8 cellular contexts compared by ENCODE assay signal in the genomic region with DNA sequence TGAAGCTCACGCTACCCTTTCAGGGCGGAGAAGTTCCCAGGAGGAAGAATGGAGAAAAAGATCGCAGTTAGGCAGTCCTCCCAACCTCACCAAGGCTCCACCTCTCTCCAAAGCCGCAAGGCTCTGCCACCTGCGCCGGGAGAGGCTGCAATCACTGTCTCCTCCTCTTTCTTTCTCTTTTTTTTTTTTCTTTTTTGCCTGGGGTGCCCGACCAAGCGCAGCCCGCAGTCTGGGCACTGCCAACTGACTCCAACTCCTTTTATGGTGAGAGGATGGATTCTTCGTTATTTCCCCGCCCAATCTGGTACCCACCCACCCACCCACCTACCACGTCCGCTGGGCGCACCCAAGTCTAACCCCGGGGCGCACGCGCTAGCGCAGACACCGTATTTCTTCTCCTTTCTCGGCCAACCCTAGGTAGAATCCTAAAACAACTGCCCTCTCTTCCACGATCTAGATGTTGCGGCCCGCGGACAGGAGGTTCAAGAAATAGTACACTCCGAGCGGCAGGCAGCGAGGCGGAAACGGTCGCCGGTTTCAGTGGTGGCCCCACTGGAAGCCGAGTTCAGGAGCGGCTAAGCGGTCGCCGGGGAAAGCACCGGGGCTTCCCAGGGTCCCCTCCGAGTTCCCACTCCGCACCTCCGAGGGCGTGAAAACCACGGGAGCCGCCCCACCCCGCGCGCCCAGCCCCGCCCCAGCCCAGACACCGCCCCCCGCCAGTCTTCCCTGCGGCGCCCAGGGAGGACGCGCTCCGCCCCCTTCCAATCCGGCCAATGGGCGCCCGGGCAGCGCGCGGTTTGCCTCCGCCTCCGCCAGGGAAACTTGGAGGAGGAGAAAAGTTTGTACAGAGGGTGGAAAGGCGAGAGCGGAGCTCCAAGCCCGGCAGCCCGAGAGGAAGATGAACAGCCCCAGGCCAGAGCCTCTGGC.
A peak's percentile ranks its signal among the peaks of the same experiment; 100 is the strongest.
DNase-seq lines count a peak whose midpoint lies in the region; ATAC-seq lines count a peak whose summit lies in the region.

Gene PTGER4 (plus strand): TSS at position 845 of the 927 bp plus-strand sequence. CDS start 1,079 bp downstream, outside the sequence.

- no peaks in the 10 kb centered on the region for H3K27me3 Mint-ChIP-seq in memory B cell

- peak within 1 kb of the TSS; percentile 82 for H3K4me2 ChIP-seq in BLaER1

- peak within 1 kb of the TSS; percentile 91 for H3K4me3 ChIP-seq in BLaER1
- H3K4me3 ChIP-seq in effector memory CD4-positive, alpha-beta T cell (ENCODE audit: insufficient read depth, low read depth, low read length, poor library complexity, severe bottlenecking), result peak within 1 kb of the TSS; percentile 93

- H3K27ac ChIP-seq in BLaER1, result peak within 1 kb of the TSS; percentile 87
- peak within 1 kb of the TSS; percentile 92 for H3K27ac ChIP-seq in effector memory CD4-positive, alpha-beta T cell (ENCODE audit: insufficient read depth, low read length, poor library complexity, severe bottlenecking)

- peaks cover 9% of the 10 kb centered on the region for H3K36me3 ChIP-seq in BLaER1
- H3K36me3 ChIP-seq in effector memory CD4-positive, alpha-beta T cell (ENCODE audit: control insufficient read depth, insufficient read depth, low read length), result peaks cover 15% of the 10 kb centered on the region

- no peaks in the 10 kb centered on the region; the same call in 1 of the 2 replicates for H3K9me3 ChIP-seq in BLaER1
- H3K9me3 ChIP-seq in effector memory CD4-positive, alpha-beta T cell (ENCODE audit: control insufficient read depth, low read length), result no peaks in the 10 kb centered on the region

- no peaks in the 10 kb centered on the region for H3K27me3 ChIP-seq in BLaER1
- H3K27me3 ChIP-seq in effector memory CD4-positive, alpha-beta T cell (replicated peaks; ENCODE audit: control insufficient read depth, insufficient read depth, low read length, poor library complexity, severe bottlenecking), result no peaks in the 10 kb centered on the region

- peaks cover 2% of the 10 kb centered on the region for H3K36me3 Mint-ChIP-seq in memory B cell

- peak within 1 kb of the TSS; percentile 100 for H3K4me3 Mint-ChIP-seq in memory B cell

- H3K4me1 Mint-ChIP-seq in memory B cell, result peaks cover 38% of the 10 kb centered on the region

- H3K4me1 ChIP-seq in BLaER1, result peaks cover 48% of the 10 kb centered on the region
- peaks cover 26% of the 10 kb centered on the region for H3K4me1 ChIP-seq in effector memory CD4-positive, alpha-beta T cell (ENCODE audit: control insufficient read depth, insufficient read depth, low read length, poor library complexity, severe bottlenecking)

- no peaks in the 10 kb centered on the region for H3K9me3 Mint-ChIP-seq in memory B cell

- ATAC-seq in GM19328 (IDR thresholded peaks at IDR 0.05; ENCODE audit: unreplicated experiment), result peak; percentile 75
- peak; percentile 47 for ATAC-seq in HG03469 (IDR thresholded peaks at IDR 0.05; ENCODE audit: unreplicated experiment)
- peak; percentile 64 for ATAC-seq in memory B cell (ENCODE audit: low read depth)

- DNase-seq in NK-92 treated with Interleukin-12 subunit alpha and Interleukin-12 subunit beta, amount 100 ng/mL, for 24 hours (lab: John Stamatoyannopoulos, UW), result peak; percentile 94
- DNase-seq in activated CD8-positive, alpha-beta memory T cell treated with anti-CD3 and anti-CD28 coated beads for 24 hours, result peak; percentile 96
- peak; percentile 90 to 92 (median 91) for DNase-seq in effector memory CD4-positive, alpha-beta T cell
- peak; percentile 53 to 75 for DNase-seq in memory B cell (ENCODE audit: low spot score in 2 of 2)
- DNase-seq in stimulated activated CD8-positive, alpha-beta memory T cell treated with anti-CD3 and anti-CD28 coated beads, Interleukin-12 subunit alpha, Interleukin-12 subunit beta, amount 100 ng/mL, for 1 hour (ENCODE audit: low read depth), result peak; percentile 90

- peak within 1 kb of the TSS; percentile 80 for H3K9ac ChIP-seq in BLaER1

- peak within 1 kb of the TSS; percentile 99 for H3K27ac Mint-ChIP-seq in memory B cell

- peaks cover 44% of the 10 kb centered on the region for H4K20me1 ChIP-seq in BLaER1

Comparison
In these comparisons a context has a peak if more than half of its experiments do, and no peak if none do; other contexts are left out.
1. Peak in every context shown above with its lines: DNase-seq, ATAC-seq, H3K4me3 ChIP-seq and H3K27ac ChIP-seq.